Comparison of ENCODE assay signal across 10 cellular contexts in genomic region chr6:114997813-114998292, GRCh38.
DNase-seq lines count a peak whose midpoint lies in the region; ATAC-seq and TF ChIP-seq lines count a peak whose summit lies in the region.
"Had no signal": no experiment of that assay in that cellular context is flagged by ENCODE, and none has a peak within 500 bp of the region (broad histone marks: within the 10 kb centered on the region; RNA-seq: fewer than 3 reads in every experiment).

No MANE protein-coding gene starts in this region.

- no peak overlapping the region for H2AFZ ChIP-seq in osteoblast (ENCODE audit: low read length)

- H3K36me3 ChIP-seq in osteoblast (ENCODE audit: insufficient read depth, low read length), result no peaks in the 10 kb centered on the region

- DNase-seq in NCI-H146 (lab: John Stamatoyannopoulos, UW) (peak; percentile 3), NCI-H146 treated with DMSO at 0.1 percent for 48 hours (lab: John Stamatoyannopoulos, UW; ENCODE audit: unreplicated experiment) (no peak), foreskin keratinocyte (no peak), osteoblast (ENCODE audit: insufficient read length, low spot score, missing footprints) (no peak), NCI-H1694 treated with DMSO at 0.1 percent for 48 hours (lab: John Stamatoyannopoulos, UW) (no peak), Right ventricle myocardium superior (no peak)
- DNase-seq: NCI-H1694 had no signal

- H4K20me1 ChIP-seq in osteoblast (ENCODE audit: insufficient read depth, low read length), result no peaks in the 10 kb centered on the region

- no peak for TF ChIP-seq CTCF in foreskin keratinocyte (conservative IDR thresholded peaks at IDR 0.05)
- no peak for TF ChIP-seq CTCF in osteoblast (IDR thresholded peaks at IDR 0.05; ENCODE audit: extremely low read depth, low read depth, low read length)

- no peaks in the 10 kb centered on the region for H3K4me1 ChIP-seq in foreskin keratinocyte
- H3K4me1 ChIP-seq in osteoblast (ENCODE audit: insufficient read depth, low read length), result no peaks in the 10 kb centered on the region

- ATAC-seq in GM21528 (IDR thresholded peaks at IDR 0.05; ENCODE audit: low FRiP score, unreplicated experiment) (peak; percentile 74), HG03442 (IDR thresholded peaks at IDR 0.05; ENCODE audit: unreplicated experiment) (peak; percentile 81), foreskin keratinocyte (peak; percentile 8), Right ventricle myocardium superior (ENCODE audit: poor library complexity) (no peak)

- H3K79me2 ChIP-seq in osteoblast (ENCODE audit: insufficient read depth, low read length), result no peaks in the 10 kb centered on the region

- no peak overlapping the region for H3K4me3 ChIP-seq in osteoblast (ENCODE audit: insufficient read depth, low read length)

- H3K27ac ChIP-seq in foreskin keratinocyte (no peak overlapping the region), osteoblast (ENCODE audit: low read depth, low read length) (no peak overlapping the region)
- H3K27ac ChIP-seq: VCaP had no signal

- no peak overlapping the region for H3K4me2 ChIP-seq in osteoblast (ENCODE audit: insufficient read depth, low read length)

- H3K9me3 ChIP-seq in osteoblast (ENCODE audit: low read depth, low read length), result no peaks in the 10 kb centered on the region

- peaks cover 2% of the 10 kb centered on the region for H3K27me3 ChIP-seq in foreskin keratinocyte
- no peaks in the 10 kb centered on the region for H3K27me3 ChIP-seq in osteoblast (ENCODE audit: insufficient read depth, low read length)

- intact Hi-C loops in Right ventricle myocardium superior (cut with DNase I), result no loop called here
